Comparison of ENCODE assay signal across 1 cellular context in the genomic region with DNA sequence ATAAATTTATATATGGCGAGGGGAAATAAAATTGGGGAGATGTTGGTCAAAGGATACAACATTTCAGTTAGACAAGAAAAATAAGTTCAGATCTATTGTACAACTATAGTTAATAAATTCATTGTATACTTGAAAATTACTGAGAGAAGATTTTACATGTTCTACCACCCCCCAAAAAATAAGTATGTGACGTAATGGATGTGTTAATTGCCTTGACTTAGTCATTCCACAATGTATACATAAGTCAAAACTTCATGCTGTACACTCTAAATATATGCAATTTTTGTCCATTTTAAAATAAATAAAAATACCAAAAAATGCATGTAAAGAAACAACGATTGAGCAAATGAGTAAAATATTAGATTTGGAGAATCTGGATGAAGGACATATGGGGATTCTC.
TF ChIP-seq lines count a peak whose summit lies in the region.

No MANE protein-coding gene starts in this region.

TF ChIP-seq in IMR-90, 13 proteins besides CTCF, POLR2A, EP300 and RAD21:
- no peak for TF ChIP-seq NFE2L2 (IDR thresholded peaks at IDR 0.05; ENCODE audit: low read depth, low read length)
- TF ChIP-seq SMC3 (IDR thresholded peaks at IDR 0.05; ENCODE audit: low read depth, low read length): no peak
- no peak for TF ChIP-seq RFX5 (IDR thresholded peaks at IDR 0.05; ENCODE audit: low read depth, low read length)
- TF ChIP-seq CEBPB (IDR thresholded peaks at IDR 0.05; ENCODE audit: low read depth, low read length): no peak
- TF ChIP-seq FOS (IDR thresholded peaks at IDR 0.05; ENCODE audit: low read depth, low read length): no peak
- no peak for TF ChIP-seq MAFK (IDR thresholded peaks at IDR 0.05; ENCODE audit: low read depth, low read length)
- TF ChIP-seq MXI1 (IDR thresholded peaks at IDR 0.05; ENCODE audit: borderline replicate concordance, low read depth, low read length): no peak
- TF ChIP-seq, protein P1, sequence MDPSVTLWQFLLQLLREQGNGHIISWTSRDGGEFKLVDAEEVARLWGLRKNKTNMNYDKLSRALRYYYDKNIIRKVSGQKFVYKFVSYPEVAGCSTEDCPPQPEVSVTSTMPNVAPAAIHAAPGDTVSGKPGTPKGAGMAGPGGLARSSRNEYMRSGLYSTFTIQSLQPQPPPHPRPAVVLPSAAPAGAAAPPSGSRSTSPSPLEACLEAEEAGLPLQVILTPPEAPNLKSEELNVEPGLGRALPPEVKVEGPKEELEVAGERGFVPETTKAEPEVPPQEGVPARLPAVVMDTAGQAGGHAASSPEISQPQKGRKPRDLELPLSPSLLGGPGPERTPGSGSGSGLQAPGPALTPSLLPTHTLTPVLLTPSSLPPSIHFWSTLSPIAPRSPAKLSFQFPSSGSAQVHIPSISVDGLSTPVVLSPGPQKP (IDR thresholded peaks at IDR 0.05; ENCODE audit: borderline replicate concordance, low read depth, low read length): no peak
- no peak for TF ChIP-seq BHLHE40 (IDR thresholded peaks at IDR 0.05; ENCODE audit: low read depth, low read length)
- TF ChIP-seq MAZ (IDR thresholded peaks at IDR 0.05; ENCODE audit: borderline replicate concordance, low read depth, low read length): no peak
- TF ChIP-seq CHD1 (IDR thresholded peaks at IDR 0.05; ENCODE audit: low read depth, low read length): no peak
- TF ChIP-seq, protein P2, sequence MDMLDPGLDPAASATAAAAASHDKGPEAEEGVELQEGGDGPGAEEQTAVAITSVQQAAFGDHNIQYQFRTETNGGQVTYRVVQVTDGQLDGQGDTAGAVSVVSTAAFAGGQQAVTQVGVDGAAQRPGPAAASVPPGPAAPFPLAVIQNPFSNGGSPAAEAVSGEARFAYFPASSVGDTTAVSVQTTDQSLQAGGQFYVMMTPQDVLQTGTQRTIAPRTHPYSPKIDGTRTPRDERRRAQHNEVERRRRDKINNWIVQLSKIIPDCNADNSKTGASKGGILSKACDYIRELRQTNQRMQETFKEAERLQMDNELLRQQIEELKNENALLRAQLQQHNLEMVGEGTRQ (IDR thresholded peaks at IDR 0.05; ENCODE audit: low read depth, low read length): no peak
- TF ChIP-seq RCOR1 (IDR thresholded peaks at IDR 0.05; ENCODE audit: insufficient replicate concordance, low read length): no peak
